15 cellular contexts compared by ENCODE assay signal in genomic region chr10:6590100-6590499, GRCh38. TPM values are rescaled to one million over a fixed set of nuclear protein-coding genes. Genes with fewer than 3 reads are reported as not detected.
A peak's percentile ranks its signal among the peaks of the same experiment; 100 is the strongest.
DNase-seq lines count a peak whose midpoint lies in the region; ATAC-seq lines count a peak whose summit lies in the region.
"Had no signal": no experiment of that assay in that cellular context is flagged by ENCODE, and none has a peak within 500 bp of the region (broad histone marks: within the 10 kb centered on the region; RNA-seq: fewer than 3 reads in every experiment).

No MANE protein-coding gene starts in this region.

- CTCF ChIA-PET in activated CD4-positive, alpha-beta T cell treated with anti-CD3 and anti-CD28 coated beads for 36 hours (lab: Charles Lee) = interaction anchor here (0.6 to 1.7 kb wide), 3 partner anchors 9 to 180 kb away, joined by 3 to 7 read pairs (median 3); no protein-coding TSS in a partner anchor

- H3K36me3 Mint-ChIP-seq in activated CD4-positive, alpha-beta T cell treated with anti-CD3 and anti-CD28 coated beads for 36 hours (ENCODE audit: low read depth) = peaks cover 54% of the 10 kb centered on the region
- peaks cover 63% of the 10 kb centered on the region for H3K36me3 Mint-ChIP-seq in stimulated activated naive CD8-positive, alpha-beta T cell treated with anti-CD3 and anti-CD28 coated beads, Interleukin-15, Interleukin-2, amounts not matched to agents 100 ng/mL and 50 ng/mL, for 24 hours (ENCODE audit: low read depth)

- POLR2A ChIA-PET in activated CD4-positive, alpha-beta T cell treated with anti-CD3 and anti-CD28 coated beads for 36 hours (lab: Charles Lee) = interaction anchor here (1.2 kb wide), 1 partner anchor 17 kb away, joined by 4 read pairs; no protein-coding TSS in a partner anchor

- intact Hi-C loops in activated CD4-positive, alpha-beta T cell treated with anti-CD3 and anti-CD28 coated beads for 36 hours (cut with DNase I, micrococcal nuclease) = loop anchor here (5.0 to 10.0 kb wide), 2 partner anchors 453 to 535 kb away; no protein-coding TSS in a partner anchor

- no peak overlapping the region for H3K4me3 ChIP-seq in effector memory CD4-positive, alpha-beta T cell (ENCODE audit: insufficient read depth, low read depth, low read length, poor library complexity, severe bottlenecking)
- H3K4me3 ChIP-seq: BLaER1 had no signal

- peaks cover 92% of the 10 kb centered on the region for H3K4me1 Mint-ChIP-seq in activated CD4-positive, alpha-beta T cell treated with anti-CD3 and anti-CD28 coated beads for 36 hours
- peaks cover 100% of the 10 kb centered on the region for H3K4me1 Mint-ChIP-seq in stimulated activated naive CD8-positive, alpha-beta T cell treated with anti-CD3 and anti-CD28 coated beads, Interleukin-15, Interleukin-2, amounts not matched to agents 100 ng/mL and 50 ng/mL, for 24 hours (ENCODE audit: low read depth)

- peak overlapping the region; percentile 35 for H3K27ac Mint-ChIP-seq in activated CD4-positive, alpha-beta T cell treated with anti-CD3 and anti-CD28 coated beads for 36 hours
- H3K27ac Mint-ChIP-seq in stimulated activated naive CD8-positive, alpha-beta T cell treated with anti-CD3 and anti-CD28 coated beads, Interleukin-15, Interleukin-2, amounts not matched to agents 100 ng/mL and 50 ng/mL, for 24 hours = peak overlapping the region; percentile 97
- H3K27ac Mint-ChIP-seq: H9 had no signal

- H3K9me3 Mint-ChIP-seq in activated CD4-positive, alpha-beta T cell treated with anti-CD3 and anti-CD28 coated beads for 36 hours (ENCODE audit: low read depth) = no peaks in the 10 kb centered on the region
- no peaks in the 10 kb centered on the region for H3K9me3 Mint-ChIP-seq in stimulated activated naive CD8-positive, alpha-beta T cell treated with anti-CD3 and anti-CD28 coated beads, Interleukin-15, Interleukin-2, amounts not matched to agents 100 ng/mL and 50 ng/mL, for 24 hours
- H3K9me3 Mint-ChIP-seq: H9 had no signal

- peaks cover 71% of the 10 kb centered on the region for H3K4me1 ChIP-seq in effector memory CD4-positive, alpha-beta T cell (ENCODE audit: control insufficient read depth, insufficient read depth, low read length, poor library complexity, severe bottlenecking)

- no peaks in the 10 kb centered on the region for H3K9me3 ChIP-seq in effector memory CD4-positive, alpha-beta T cell (ENCODE audit: control insufficient read depth, low read length)
- H3K9me3 ChIP-seq: BLaER1 had no signal

- no peaks in the 10 kb centered on the region for H3K27me3 Mint-ChIP-seq in activated CD4-positive, alpha-beta T cell treated with anti-CD3 and anti-CD28 coated beads for 36 hours
- no peaks in the 10 kb centered on the region for H3K27me3 Mint-ChIP-seq in stimulated activated naive CD8-positive, alpha-beta T cell treated with anti-CD3 and anti-CD28 coated beads, Interleukin-15, Interleukin-2, amounts not matched to agents 100 ng/mL and 50 ng/mL, for 24 hours

- H3K36me3 ChIP-seq in effector memory CD4-positive, alpha-beta T cell (ENCODE audit: control insufficient read depth, insufficient read depth, low read length) = peaks cover 12% of the 10 kb centered on the region

- peak overlapping the region; percentile 48 for H3K27ac ChIP-seq in effector memory CD4-positive, alpha-beta T cell (ENCODE audit: insufficient read depth, low read length, poor library complexity, severe bottlenecking)
- H3K27ac ChIP-seq: BLaER1 had no signal

- no peak for DNase-seq in activated CD4-positive, alpha-beta T cell treated with anti-CD3 and anti-CD28 coated beads for 36 hours
- DNase-seq in activated CD4-positive, alpha-beta T cell treated with anti-CD3 and anti-CD28 coated beads for 1 hour = no peak
- no peak for DNase-seq in stimulated activated naive CD8-positive, alpha-beta T cell treated with anti-CD3 and anti-CD28 coated beads, Interleukin-15, Interleukin-2, amounts not matched to agents 100 U/mL and 50 U/mL, for 24 hours
- DNase-seq in effector memory CD4-positive, alpha-beta T cell = no peak
- DNase-seq in SKM-1 treated with dmso at 0.1 percent for 144 hours (lab: John Stamatoyannopoulos, UW; ENCODE audit: unreplicated experiment) = no peak
- DNase-seq in NCI-H146 treated with DMSO at 0.1 percent for 48 hours (lab: John Stamatoyannopoulos, UW; ENCODE audit: unreplicated experiment) = no peak
- DNase-seq: 8988T, DMS53, H9, KBM-7, NCI-H1436 treated with DMSO at 0.1 percent for 48 hours, NCI-H446 had no signal

- no peaks in the 10 kb centered on the region for H3K27me3 ChIP-seq in effector memory CD4-positive, alpha-beta T cell (replicated peaks; ENCODE audit: control insufficient read depth, insufficient read depth, low read length, poor library complexity, severe bottlenecking)
- H3K27me3 ChIP-seq: BLaER1 had no signal

- no peak overlapping the region for H3K4me3 Mint-ChIP-seq in activated CD4-positive, alpha-beta T cell treated with anti-CD3 and anti-CD28 coated beads for 36 hours
- H3K4me3 Mint-ChIP-seq in stimulated activated naive CD8-positive, alpha-beta T cell treated with anti-CD3 and anti-CD28 coated beads, Interleukin-15, Interleukin-2, amounts not matched to agents 100 ng/mL and 50 ng/mL, for 24 hours = peak overlapping the region; percentile 35
- H3K4me3 Mint-ChIP-seq: H9 had no signal

- ATAC-seq in activated CD4-positive, alpha-beta T cell treated with anti-CD3 and anti-CD28 coated beads for 36 hours = no peak
- ATAC-seq in stimulated activated naive CD8-positive, alpha-beta T cell treated with anti-CD3 and anti-CD28 coated beads, Interleukin-15, Interleukin-2, amounts not matched to agents 100 U/mL and 50 U/mL, for 24 hours = no peak
- ATAC-seq in GM18517 (IDR thresholded peaks at IDR 0.05; ENCODE audit: unreplicated experiment) = no peak

RNA-seq across cellular contexts. Expression of gene PRKCQ, which starts 10.0 kb away (rescaled TPM):
- total RNA-seq in activated CD4-positive, alpha-beta T cell treated with anti-CD3 and anti-CD28 coated beads for 36 hours = 10 to 100 TPM; 32.9 to 39.0 TPM
